1 cellular context compared by ENCODE assay signal in the genomic region with DNA sequence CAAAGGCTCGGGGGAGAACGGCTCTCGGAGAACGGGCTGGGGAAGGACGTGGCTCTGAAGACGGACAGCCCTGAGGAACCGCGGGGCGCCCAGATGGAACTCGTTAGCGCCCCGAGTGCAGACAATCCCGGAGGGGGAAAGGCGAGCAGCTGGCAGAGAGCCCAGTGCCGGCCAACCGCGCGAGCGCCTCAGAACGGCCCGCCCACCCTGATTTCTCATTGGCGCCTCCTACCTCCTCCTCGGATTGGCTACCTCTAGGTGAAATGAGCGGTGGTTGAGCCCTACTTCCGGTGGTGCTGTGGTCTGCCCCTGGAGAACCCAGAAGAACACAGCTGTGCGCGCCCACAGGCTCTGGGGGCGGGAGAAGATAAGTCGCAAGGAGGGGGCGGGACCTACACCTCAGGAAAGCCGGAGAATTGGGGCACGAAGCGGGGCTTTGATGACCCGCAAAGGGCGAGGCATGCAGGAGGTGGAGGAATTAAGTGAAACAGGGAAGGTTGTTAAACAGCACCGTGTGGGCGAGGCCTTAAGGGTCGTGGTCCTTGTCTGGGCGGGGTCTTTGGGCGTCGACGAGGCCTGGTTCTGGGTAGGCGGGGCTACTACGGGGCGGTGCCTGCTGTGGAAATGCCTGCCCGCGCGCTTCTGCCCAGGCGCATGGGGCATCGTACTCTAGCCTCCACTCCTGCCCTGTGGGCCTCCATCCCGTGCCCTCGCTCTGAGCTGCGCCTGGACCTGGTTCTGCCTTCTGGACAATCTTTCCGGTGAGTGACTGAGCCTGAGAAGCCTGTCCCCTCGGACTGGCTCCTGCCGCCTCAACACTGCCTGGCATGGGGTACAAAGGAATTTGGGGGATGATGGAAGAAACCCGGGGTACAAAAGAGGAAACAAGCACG.
TF ChIP-seq lines count a peak whose summit lies in the region.

A gene (plus strand): TSS at position 290 of the 893 bp plus-strand sequence. CDS start 335 bp downstream, at position 625.

TF ChIP-seq in K562, 482 proteins besides CTCF, POLR2A, EP300 and RAD21 (continued from another document and continues in another):
- TF ChIP-seq, protein P1, sequence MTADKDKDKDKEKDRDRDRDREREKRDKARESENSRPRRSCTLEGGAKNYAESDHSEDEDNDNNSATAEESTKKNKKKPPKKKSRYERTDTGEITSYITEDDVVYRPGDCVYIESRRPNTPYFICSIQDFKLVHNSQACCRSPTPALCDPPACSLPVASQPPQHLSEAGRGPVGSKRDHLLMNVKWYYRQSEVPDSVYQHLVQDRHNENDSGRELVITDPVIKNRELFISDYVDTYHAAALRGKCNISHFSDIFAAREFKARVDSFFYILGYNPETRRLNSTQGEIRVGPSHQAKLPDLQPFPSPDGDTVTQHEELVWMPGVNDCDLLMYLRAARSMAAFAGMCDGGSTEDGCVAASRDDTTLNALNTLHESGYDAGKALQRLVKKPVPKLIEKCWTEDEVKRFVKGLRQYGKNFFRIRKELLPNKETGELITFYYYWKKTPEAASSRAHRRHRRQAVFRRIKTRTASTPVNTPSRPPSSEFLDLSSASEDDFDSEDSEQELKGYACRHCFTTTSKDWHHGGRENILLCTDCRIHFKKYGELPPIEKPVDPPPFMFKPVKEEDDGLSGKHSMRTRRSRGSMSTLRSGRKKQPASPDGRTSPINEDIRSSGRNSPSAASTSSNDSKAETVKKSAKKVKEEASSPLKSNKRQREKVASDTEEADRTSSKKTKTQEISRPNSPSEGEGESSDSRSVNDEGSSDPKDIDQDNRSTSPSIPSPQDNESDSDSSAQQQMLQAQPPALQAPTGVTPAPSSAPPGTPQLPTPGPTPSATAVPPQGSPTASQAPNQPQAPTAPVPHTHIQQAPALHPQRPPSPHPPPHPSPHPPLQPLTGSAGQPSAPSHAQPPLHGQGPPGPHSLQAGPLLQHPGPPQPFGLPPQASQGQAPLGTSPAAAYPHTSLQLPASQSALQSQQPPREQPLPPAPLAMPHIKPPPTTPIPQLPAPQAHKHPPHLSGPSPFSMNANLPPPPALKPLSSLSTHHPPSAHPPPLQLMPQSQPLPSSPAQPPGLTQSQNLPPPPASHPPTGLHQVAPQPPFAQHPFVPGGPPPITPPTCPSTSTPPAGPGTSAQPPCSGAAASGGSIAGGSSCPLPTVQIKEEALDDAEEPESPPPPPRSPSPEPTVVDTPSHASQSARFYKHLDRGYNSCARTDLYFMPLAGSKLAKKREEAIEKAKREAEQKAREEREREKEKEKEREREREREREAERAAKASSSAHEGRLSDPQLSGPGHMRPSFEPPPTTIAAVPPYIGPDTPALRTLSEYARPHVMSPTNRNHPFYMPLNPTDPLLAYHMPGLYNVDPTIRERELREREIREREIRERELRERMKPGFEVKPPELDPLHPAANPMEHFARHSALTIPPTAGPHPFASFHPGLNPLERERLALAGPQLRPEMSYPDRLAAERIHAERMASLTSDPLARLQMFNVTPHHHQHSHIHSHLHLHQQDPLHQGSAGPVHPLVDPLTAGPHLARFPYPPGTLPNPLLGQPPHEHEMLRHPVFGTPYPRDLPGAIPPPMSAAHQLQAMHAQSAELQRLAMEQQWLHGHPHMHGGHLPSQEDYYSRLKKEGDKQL (CRISPR knock-in tag; IDR thresholded peaks at IDR 0.05; ENCODE audit: borderline replicate concordance), result no peak
- no peak for TF ChIP-seq DIDO1 (tag; IDR thresholded peaks at IDR 0.05; ENCODE audit: low read depth)
- 0 out of 4 replicates have a peak, but pooled peaks of 1 of the 2 experiments have one; percentile 46 for TF ChIP-seq SRF (CRISPR knock-in tag; IDR thresholded peaks at IDR 0.05)
- TF ChIP-seq, protein P2, sequence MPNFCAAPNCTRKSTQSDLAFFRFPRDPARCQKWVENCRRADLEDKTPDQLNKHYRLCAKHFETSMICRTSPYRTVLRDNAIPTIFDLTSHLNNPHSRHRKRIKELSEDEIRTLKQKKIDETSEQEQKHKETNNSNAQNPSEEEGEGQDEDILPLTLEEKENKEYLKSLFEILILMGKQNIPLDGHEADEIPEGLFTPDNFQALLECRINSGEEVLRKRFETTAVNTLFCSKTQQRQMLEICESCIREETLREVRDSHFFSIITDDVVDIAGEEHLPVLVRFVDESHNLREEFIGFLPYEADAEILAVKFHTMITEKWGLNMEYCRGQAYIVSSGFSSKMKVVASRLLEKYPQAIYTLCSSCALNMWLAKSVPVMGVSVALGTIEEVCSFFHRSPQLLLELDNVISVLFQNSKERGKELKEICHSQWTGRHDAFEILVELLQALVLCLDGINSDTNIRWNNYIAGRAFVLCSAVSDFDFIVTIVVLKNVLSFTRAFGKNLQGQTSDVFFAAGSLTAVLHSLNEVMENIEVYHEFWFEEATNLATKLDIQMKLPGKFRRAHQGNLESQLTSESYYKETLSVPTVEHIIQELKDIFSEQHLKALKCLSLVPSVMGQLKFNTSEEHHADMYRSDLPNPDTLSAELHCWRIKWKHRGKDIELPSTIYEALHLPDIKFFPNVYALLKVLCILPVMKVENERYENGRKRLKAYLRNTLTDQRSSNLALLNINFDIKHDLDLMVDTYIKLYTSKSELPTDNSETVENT (CRISPR knock-in tag; IDR thresholded peaks at IDR 0.05), result 0 out of 2 replicates have a peak, but pooled peaks have one; percentile 50
- TF ChIP-seq SMARCA4 (IDR thresholded peaks at IDR 0.05), result peak; percentile 35; the same call in 1 of the 2 replicates
- no peak for TF ChIP-seq FOXA3 (CRISPR knock-in tag; conservative IDR thresholded peaks at IDR 0.05 in 1 of 2, IDR thresholded peaks at IDR 0.05 in 1 of 2)
- no peak for TF ChIP-seq ZBTB8A (IDR thresholded peaks at IDR 0.05; ENCODE audit: partially characterized antibody)
- no peak for TF ChIP-seq ZNF644 (tag; IDR thresholded peaks at IDR 0.05; ENCODE audit: low read depth)
- TF ChIP-seq EP400 (IDR thresholded peaks at IDR 0.05), result peak; percentile 90
- TF ChIP-seq HSF4 (CRISPR knock-in tag; IDR thresholded peaks at IDR 0.05; ENCODE audit: borderline replicate concordance), result no peak
- no peak for TF ChIP-seq HMG20B (CRISPR knock-in tag; IDR thresholded peaks at IDR 0.05)
- peak; percentile 58; the same call in 1 of the 2 replicates for TF ChIP-seq NBN (IDR thresholded peaks at IDR 0.05; ENCODE audit: low read depth)
- no peak for TF ChIP-seq MECOM (CRISPR knock-in tag; IDR thresholded peaks at IDR 0.05)
- no peak for TF ChIP-seq ZNF551 (CRISPR knock-in tag; IDR thresholded peaks at IDR 0.05)
- TF ChIP-seq ZFP36 (IDR thresholded peaks at IDR 0.05; ENCODE audit: low read depth, low read length, partially characterized antibody), result no peak
- TF ChIP-seq MED1 (CRISPR knock-in tag; IDR thresholded peaks at IDR 0.05; ENCODE audit: borderline replicate concordance), result no peak
- no peak for TF ChIP-seq ZNF778 (CRISPR knock-in tag; IDR thresholded peaks at IDR 0.05)
- no peak for TF ChIP-seq PYGO2 (tag; IDR thresholded peaks at IDR 0.05)
- TF ChIP-seq MCM5 (IDR thresholded peaks at IDR 0.05; ENCODE audit: low read depth), result no peak
- TF ChIP-seq, protein P3, sequence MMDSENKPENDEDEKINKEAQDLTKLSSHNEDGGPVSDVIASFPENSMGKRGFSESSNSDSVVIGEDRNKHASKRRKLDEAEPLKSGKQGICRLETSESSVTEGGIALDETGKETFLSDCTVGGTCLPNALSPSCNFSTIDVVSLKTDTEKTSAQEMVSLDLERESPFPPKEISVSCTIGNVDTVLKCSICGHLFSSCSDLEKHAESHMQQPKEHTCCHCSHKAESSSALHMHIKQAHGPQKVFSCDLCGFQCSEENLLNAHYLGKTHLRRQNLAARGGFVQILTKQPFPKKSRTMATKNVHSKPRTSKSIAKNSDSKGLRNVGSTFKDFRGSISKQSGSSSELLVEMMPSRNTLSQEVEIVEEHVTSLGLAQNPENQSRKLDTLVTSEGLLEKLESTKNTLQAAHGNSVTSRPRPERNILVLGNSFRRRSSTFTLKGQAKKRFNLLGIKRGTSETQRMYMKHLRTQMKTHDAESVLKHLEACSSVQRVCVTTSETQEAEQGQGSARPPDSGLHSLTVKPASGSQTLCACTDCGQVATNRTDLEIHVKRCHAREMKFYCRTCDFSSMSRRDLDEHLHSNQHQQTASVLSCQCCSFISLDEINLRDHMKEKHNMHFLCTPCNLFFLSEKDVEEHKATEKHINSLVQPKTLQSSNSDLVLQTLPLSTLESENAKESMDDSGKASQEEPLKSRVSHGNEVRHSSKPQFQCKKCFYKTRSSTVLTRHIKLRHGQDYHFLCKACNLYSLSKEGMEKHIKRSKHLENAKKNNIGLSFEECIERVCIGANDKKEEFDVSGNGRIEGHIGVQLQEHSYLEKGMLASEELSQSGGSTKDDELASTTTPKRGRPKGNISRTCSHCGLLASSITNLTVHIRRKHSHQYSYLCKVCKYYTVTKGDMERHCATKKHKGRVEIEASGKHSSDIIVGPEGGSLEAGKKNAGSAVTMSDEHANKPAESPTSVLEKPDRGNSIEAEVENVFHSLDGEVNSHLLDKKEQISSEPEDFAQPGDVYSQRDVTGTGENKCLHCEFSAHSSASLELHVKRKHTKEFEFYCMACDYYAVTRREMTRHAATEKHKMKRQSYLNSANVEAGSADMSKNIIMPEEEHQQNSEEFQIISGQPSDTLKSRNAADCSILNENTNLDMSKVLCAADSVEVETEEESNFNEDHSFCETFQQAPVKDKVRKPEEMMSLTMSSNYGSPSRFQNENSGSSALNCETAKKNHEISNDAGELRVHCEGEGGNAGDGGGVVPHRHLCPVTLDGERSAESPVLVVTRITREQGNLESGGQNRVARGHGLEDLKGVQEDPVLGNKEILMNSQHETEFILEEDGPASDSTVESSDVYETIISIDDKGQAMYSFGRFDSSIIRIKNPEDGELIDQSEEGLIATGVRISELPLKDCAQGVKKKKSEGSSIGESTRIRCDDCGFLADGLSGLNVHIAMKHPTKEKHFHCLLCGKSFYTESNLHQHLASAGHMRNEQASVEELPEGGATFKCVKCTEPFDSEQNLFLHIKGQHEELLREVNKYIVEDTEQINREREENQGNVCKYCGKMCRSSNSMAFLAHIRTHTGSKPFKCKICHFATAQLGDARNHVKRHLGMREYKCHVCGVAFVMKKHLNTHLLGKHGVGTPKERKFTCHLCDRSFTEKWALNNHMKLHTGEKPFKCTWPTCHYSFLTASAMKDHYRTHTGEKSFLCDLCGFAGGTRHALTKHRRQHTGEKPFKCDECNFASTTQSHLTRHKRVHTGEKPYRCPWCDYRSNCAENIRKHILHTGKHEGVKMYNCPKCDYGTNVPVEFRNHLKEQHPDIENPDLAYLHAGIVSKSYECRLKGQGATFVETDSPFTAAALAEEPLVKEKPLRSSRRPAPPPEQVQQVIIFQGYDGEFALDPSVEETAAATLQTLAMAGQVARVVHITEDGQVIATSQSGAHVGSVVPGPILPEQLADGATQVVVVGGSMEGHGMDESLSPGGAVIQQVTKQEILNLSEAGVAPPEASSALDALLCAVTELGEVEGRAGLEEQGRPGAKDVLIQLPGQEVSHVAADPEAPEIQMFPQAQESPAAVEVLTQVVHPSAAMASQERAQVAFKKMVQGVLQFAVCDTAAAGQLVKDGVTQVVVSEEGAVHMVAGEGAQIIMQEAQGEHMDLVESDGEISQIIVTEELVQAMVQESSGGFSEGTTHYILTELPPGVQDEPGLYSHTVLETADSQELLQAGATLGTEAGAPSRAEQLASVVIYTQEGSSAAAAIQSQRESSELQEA (IDR thresholded peaks at IDR 0.05; ENCODE audit: low read depth), result 0 out of 2 replicates have a peak, but pooled peaks have one; percentile 16
- no peak for TF ChIP-seq ZNF143 (CRISPR knock-in tag; IDR thresholded peaks at IDR 0.05)
- no peak for TF ChIP-seq PHF20 (IDR thresholded peaks at IDR 0.05; ENCODE audit: partially characterized antibody)
- no peak for TF ChIP-seq SRSF9 (IDR thresholded peaks at IDR 0.05; ENCODE audit: borderline replicate concordance, low read depth, low read length)
- no peak for TF ChIP-seq HMG20A (CRISPR knock-in tag; conservative IDR thresholded peaks at IDR 0.05)
- TF ChIP-seq, protein P4, sequence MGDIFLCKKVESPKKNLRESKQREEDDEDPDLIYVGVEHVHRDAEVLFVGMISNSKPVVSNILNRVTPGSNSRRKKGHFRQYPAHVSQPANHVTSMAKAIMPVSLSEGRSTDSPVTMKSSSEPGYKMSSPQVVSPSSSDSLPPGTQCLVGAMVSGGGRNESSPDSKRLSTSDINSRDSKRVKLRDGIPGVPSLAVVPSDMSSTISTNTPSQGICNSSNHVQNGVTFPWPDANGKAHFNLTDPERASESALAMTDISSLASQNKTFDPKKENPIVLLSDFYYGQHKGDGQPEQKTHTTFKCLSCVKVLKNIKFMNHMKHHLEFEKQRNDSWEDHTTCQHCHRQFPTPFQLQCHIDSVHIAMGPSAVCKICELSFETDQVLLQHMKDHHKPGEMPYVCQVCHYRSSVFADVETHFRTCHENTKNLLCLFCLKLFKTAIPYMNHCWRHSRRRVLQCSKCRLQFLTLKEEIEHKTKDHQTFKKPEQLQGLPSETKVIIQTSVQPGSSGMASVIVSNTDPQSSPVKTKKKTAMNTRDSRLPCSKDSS (IDR thresholded peaks at IDR 0.05; ENCODE audit: low read depth, partially characterized antibody), result no peak
- TF ChIP-seq CHD1 (IDR thresholded peaks at IDR 0.05; ENCODE audit: low read length), result no peak
- TF ChIP-seq CHD2 (IDR thresholded peaks at IDR 0.05; ENCODE audit: low read depth, low read length), result peak; percentile 57
- no peak for TF ChIP-seq ZNF586 (CRISPR knock-in tag; conservative IDR thresholded peaks at IDR 0.05)
- no peak for TF ChIP-seq HNRNPK (IDR thresholded peaks at IDR 0.05; ENCODE audit: low read depth, low read length, poor library complexity, severe bottlenecking)
- TF ChIP-seq ARID1B (IDR thresholded peaks at IDR 0.05), result peak; percentile 54
- no peak for TF ChIP-seq SLC30A9 (CRISPR knock-in tag; IDR thresholded peaks at IDR 0.05)
- peak; percentile 58 for TF ChIP-seq CCNT2 (IDR thresholded peaks at IDR 0.05; ENCODE audit: borderline replicate concordance, extremely low read depth, insufficient read length, low read depth, low read length)
- no peak for TF ChIP-seq MCM7 (IDR thresholded peaks at IDR 0.05)
- TF ChIP-seq, protein P5, sequence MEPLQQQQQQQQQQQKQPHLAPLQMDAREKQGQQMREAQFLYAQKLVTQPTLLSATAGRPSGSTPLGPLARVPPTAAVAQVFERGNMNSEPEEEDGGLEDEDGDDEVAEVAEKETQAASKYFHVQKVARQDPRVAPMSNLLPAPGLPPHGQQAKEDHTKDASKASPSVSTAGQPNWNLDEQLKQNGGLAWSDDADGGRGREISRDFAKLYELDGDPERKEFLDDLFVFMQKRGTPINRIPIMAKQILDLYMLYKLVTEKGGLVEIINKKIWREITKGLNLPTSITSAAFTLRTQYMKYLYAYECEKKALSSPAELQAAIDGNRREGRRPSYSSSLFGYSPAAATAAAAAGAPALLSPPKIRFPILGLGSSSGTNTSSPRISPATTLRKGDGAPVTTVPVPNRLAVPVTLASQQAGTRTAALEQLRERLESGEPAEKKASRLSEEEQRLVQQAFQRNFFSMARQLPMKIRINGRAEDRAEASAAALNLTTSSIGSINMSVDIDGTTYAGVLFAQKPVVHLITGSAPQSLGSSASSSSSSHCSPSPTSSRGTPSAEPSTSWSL (CRISPR knock-in tag; IDR thresholded peaks at IDR 0.05; ENCODE audit: borderline replicate concordance), result 0 out of 2 replicates have a peak, but pooled peaks have one; percentile 48
- no peak for TF ChIP-seq ZNF121 (CRISPR knock-in tag; conservative IDR thresholded peaks at IDR 0.05)
- TF ChIP-seq HDAC2 (IDR thresholded peaks at IDR 0.05), result no peak; the same call in 1 of the 2 replicates
- no peak for TF ChIP-seq ZKSCAN8 (CRISPR knock-in tag; IDR thresholded peaks at IDR 0.05)
- no peak for TF ChIP-seq ZNF445 (CRISPR knock-in tag; IDR thresholded peaks at IDR 0.05; ENCODE audit: low read depth)
- no peak for TF ChIP-seq HNRNPUL1 (IDR thresholded peaks at IDR 0.05; ENCODE audit: low read length)
- TF ChIP-seq, protein P6, sequence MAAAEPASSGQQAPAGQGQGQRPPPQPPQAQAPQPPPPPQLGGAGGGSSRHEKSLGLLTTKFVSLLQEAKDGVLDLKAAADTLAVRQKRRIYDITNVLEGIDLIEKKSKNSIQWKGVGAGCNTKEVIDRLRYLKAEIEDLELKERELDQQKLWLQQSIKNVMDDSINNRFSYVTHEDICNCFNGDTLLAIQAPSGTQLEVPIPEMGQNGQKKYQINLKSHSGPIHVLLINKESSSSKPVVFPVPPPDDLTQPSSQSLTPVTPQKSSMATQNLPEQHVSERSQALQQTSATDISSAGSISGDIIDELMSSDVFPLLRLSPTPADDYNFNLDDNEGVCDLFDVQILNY (CRISPR knock-in tag; IDR thresholded peaks at IDR 0.05), result no peak
